In the genomic region with DNA sequence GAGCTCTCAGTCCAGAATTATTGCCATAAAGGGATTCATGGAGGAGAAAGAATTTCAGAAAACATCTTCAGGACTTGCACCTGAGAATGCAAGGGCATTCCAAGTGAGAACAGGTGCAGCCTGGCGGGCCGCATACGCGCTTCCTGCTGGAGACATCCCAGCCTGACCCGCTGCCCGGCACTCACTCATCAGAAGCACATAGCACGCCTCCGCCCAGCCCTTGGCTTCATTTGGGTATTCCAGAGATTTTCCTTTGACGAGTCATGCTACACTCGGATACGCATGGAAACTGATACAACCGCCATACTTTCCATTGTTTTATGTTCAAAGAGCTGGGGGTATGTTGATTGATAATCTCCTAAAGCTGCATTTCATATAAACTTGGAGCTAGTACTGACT, we compare ENCODE assay signal across 21 cellular contexts.
DNase-seq lines count a peak whose midpoint lies in the region; ATAC-seq and TF ChIP-seq lines count a peak whose summit lies in the region.
"Had no signal": no experiment of that assay in that cellular context is flagged by ENCODE, and none has a peak within 500 bp of the region (broad histone marks: within the 10 kb centered on the region; RNA-seq: fewer than 3 reads in every experiment).

No MANE protein-coding gene starts in this region.

- no peak overlapping the region for H2AK9ac ChIP-seq in IMR-90 (replicated peaks; ENCODE audit: low read depth, low read length, poor library complexity)

- H3K18ac ChIP-seq in IMR-90 (ENCODE audit: low read depth, low read length) (no peak overlapping the region), neuronal stem cell (ENCODE audit: low read length) (peak overlapping the region; percentile 49)

- H4K20me1 ChIP-seq in IMR-90 (ENCODE audit: insufficient read depth, low read length), result no peaks in the 10 kb centered on the region

- no peak overlapping the region for H2BK120ac ChIP-seq in IMR-90 (ENCODE audit: low read depth, low read length)
- H2BK120ac ChIP-seq in neuronal stem cell (ENCODE audit: low read depth, low read length), result no peak overlapping the region

- H3K27me3 ChIP-seq in IMR-90 (ENCODE audit: control insufficient read depth, insufficient read depth, low read length), result peaks cover 11% of the 10 kb centered on the region
- no peaks in the 10 kb centered on the region for H3K27me3 ChIP-seq in neuronal stem cell (ENCODE audit: control insufficient read depth in 3 of 3, insufficient read depth in 3 of 3, low read depth in 1 of 3, low read length in 3 of 3)
- H3K27me3 ChIP-seq: SJSA1, uterus had no signal

- dilution Hi-C loops in IMR-90 (cut with HindIII; ENCODE audit: low sequenced_read_pairs, unreplicated experiment), result no loop called here

- TF ChIP-seq RAD21 in IMR-90 (IDR thresholded peaks at IDR 0.05; ENCODE audit: low read length), result no peak

- H3K23ac ChIP-seq in IMR-90 (ENCODE audit: low read depth, low read length) (no peak overlapping the region), neuronal stem cell (ENCODE audit: low read depth, low read length, poor library complexity) (no peak overlapping the region)

- H3K4me3 Mint-ChIP-seq in activated CD4-positive, alpha-beta memory T cell treated with anti-CD3 and anti-CD28 coated beads for 36 hours, result no peak overlapping the region
- H3K4me3 Mint-ChIP-seq in activated CD4-positive, alpha-beta memory T cell treated with anti-CD3 and anti-CD28 coated beads, Interleukin-2, amount 10 ng/mL, durations not matched to agents 7 days and 5 days, result no peak overlapping the region
- H3K4me3 Mint-ChIP-seq in activated CD4-positive, alpha-beta T cell treated with anti-CD3 and anti-CD28 coated beads, Interleukin-2, amount 10 ng/mL, durations not matched to agents 24 days and 14 days, result no peak overlapping the region
- H3K4me3 Mint-ChIP-seq: nephron had no signal

- H3K9me3 ChIP-seq in IMR-90 (ENCODE audit: control insufficient read depth, insufficient read depth, low read length) (no peaks in the 10 kb centered on the region), neuronal stem cell (replicated peaks in 1 of 2; ENCODE audit: control insufficient read depth in 2 of 2, insufficient read depth in 1 of 2, low read depth in 1 of 2, low read length in 2 of 2) (peaks cover 0 to 5% of the 10 kb centered on the region in 2 donors)
- H3K9me3 ChIP-seq: lower lobe of right lung, SJSA1, stomach, uterus had no signal

- no peak overlapping the region for H2BK20ac ChIP-seq in IMR-90 (ENCODE audit: low read depth, low read length)

- no peak overlapping the region for H3K4ac ChIP-seq in IMR-90 (ENCODE audit: low read depth, low read length)
- no peak overlapping the region for H3K4ac ChIP-seq in neuronal stem cell (ENCODE audit: low read length)

- H3K14ac ChIP-seq in IMR-90 (replicated peaks; ENCODE audit: low read depth, low read length) (no peak overlapping the region), neuronal stem cell (ENCODE audit: low read length) (no peak overlapping the region)

- peak overlapping the region; percentile 58 for H3K27ac Mint-ChIP-seq in activated CD4-positive, alpha-beta memory T cell treated with anti-CD3 and anti-CD28 coated beads for 36 hours
- H3K27ac Mint-ChIP-seq in activated CD4-positive, alpha-beta memory T cell treated with anti-CD3 and anti-CD28 coated beads, Interleukin-2, amount 10 ng/mL, durations not matched to agents 7 days and 5 days, result no peak overlapping the region
- no peak overlapping the region for H3K27ac Mint-ChIP-seq in activated CD4-positive, alpha-beta T cell treated with anti-CD3 and anti-CD28 coated beads, Interleukin-2, amount 10 ng/mL, durations not matched to agents 24 days and 14 days
- H3K27ac Mint-ChIP-seq: CD4-positive, CD25-positive, alpha-beta regulatory T cell had no signal

- H3K36me3 Mint-ChIP-seq in activated CD4-positive, alpha-beta memory T cell treated with anti-CD3 and anti-CD28 coated beads for 36 hours, result no peaks in the 10 kb centered on the region
- H3K36me3 Mint-ChIP-seq in activated CD4-positive, alpha-beta memory T cell treated with anti-CD3 and anti-CD28 coated beads, Interleukin-2, amount 10 ng/mL, durations not matched to agents 7 days and 5 days (ENCODE audit: low read depth), result peaks cover 18% of the 10 kb centered on the region
- no peaks in the 10 kb centered on the region for H3K36me3 Mint-ChIP-seq in activated CD4-positive, alpha-beta T cell treated with anti-CD3 and anti-CD28 coated beads, Interleukin-2, amount 10 ng/mL, durations not matched to agents 24 days and 14 days (ENCODE audit: low read depth)
- H3K36me3 Mint-ChIP-seq: CD4-positive, CD25-positive, alpha-beta regulatory T cell had no signal

- H3K4me1 ChIP-seq in IMR-90 (ENCODE audit: control insufficient read depth, insufficient read depth, low read length) (no peaks in the 10 kb centered on the region), neuronal stem cell (ENCODE audit: control insufficient read depth in 2 of 2, insufficient read depth in 1 of 2, low read depth in 1 of 2, low read length in 2 of 2) (peaks cover 0 to 1% of the 10 kb centered on the region in 2 donors)
- H3K4me1 ChIP-seq: SJSA1 had no signal

- H2AFZ ChIP-seq in IMR-90 (replicated peaks; ENCODE audit: low read length, poor library complexity) (peak overlapping the region; percentile 26), neuronal stem cell (ENCODE audit: low read length) (no peak overlapping the region)

- H2BK15ac ChIP-seq in IMR-90 (ENCODE audit: low read depth, low read length) (no peak overlapping the region), neuronal stem cell (ENCODE audit: low read length) (no peak overlapping the region)

- BruUV-seq in IMR-90 (replicated peaks; lab: Mats Ljungman, UMichigan), result no TSS peak

- H3K56ac ChIP-seq in IMR-90 (ENCODE audit: extremely low read depth, insufficient read depth, low read length), result no peak overlapping the region

- CTCF ChIA-PET in activated CD4-positive, alpha-beta memory T cell treated with anti-CD3 and anti-CD28 coated beads for 36 hours (lab: Charles Lee), result interaction anchor here (0.9 kb wide), 1 partner anchor 91 kb away, joined by 4 read pairs; no protein-coding TSS in a partner anchor
- CTCF ChIA-PET in activated CD4-positive, alpha-beta memory T cell treated with anti-CD3 and anti-CD28 coated beads, Interleukin-2, amount 10 ng/mL, durations not matched to agents 7 days and 5 days (lab: Charles Lee), result interaction anchor here (1.2 to 1.5 kb wide), 2 partner anchors 91 to 728 kb away, joined by 3 read pairs; no protein-coding TSS in a partner anchor
- CTCF ChIA-PET in IMR-90 (lab: Yijun Ruan, JAX), result no interaction called here

- no peaks in the 10 kb centered on the region for H3K9me1 ChIP-seq in IMR-90 (ENCODE audit: insufficient read depth, low read length)

- H3K4me1 Mint-ChIP-seq in activated CD4-positive, alpha-beta memory T cell treated with anti-CD3 and anti-CD28 coated beads for 36 hours (ENCODE audit: low read depth), result peaks cover 43% of the 10 kb centered on the region
- H3K4me1 Mint-ChIP-seq in activated CD4-positive, alpha-beta memory T cell treated with anti-CD3 and anti-CD28 coated beads, Interleukin-2, amount 10 ng/mL, durations not matched to agents 7 days and 5 days, result peaks cover 50% of the 10 kb centered on the region
- H3K4me1 Mint-ChIP-seq in activated CD4-positive, alpha-beta T cell treated with anti-CD3 and anti-CD28 coated beads, Interleukin-2, amount 10 ng/mL, durations not matched to agents 24 days and 14 days, result peaks cover 39% of the 10 kb centered on the region

- H4K8ac ChIP-seq in IMR-90 (ENCODE audit: low read depth in 2 of 2, low read length in 2 of 2) (no peak overlapping the region), neuronal stem cell (ENCODE audit: low read depth, low read length) (no peak overlapping the region)

- no peak for TF ChIP-seq POLR2A in IMR-90 (IDR thresholded peaks at IDR 0.05; ENCODE audit: low read depth, low read length)

- ATAC-seq in IMR-90 (ENCODE audit: low read depth) (no peak), GM21737 (IDR thresholded peaks at IDR 0.05; ENCODE audit: unreplicated experiment) (no peak)

- POLR2A ChIA-PET in activated CD4-positive, alpha-beta memory T cell treated with anti-CD3 and anti-CD28 coated beads for 36 hours (lab: Charles Lee), result interaction anchor here (0.8 to 2.2 kb wide), 6 partner anchors 15 to 229 kb away, joined by 3 to 12 read pairs (median 4); no protein-coding TSS in a partner anchor
- POLR2A ChIA-PET in activated CD4-positive, alpha-beta memory T cell treated with anti-CD3 and anti-CD28 coated beads, Interleukin-2, amount 10 ng/mL, durations not matched to agents 7 days and 5 days (lab: Charles Lee), result interaction anchor here (0.8 to 5.1 kb wide), 6 partner anchors 22 to 228 kb away, joined by 3 to 29 read pairs (median 4); a partner anchor contains a TSS
- POLR2A ChIA-PET in IMR-90 (lab: Charles Lee; ENCODE audit: unreplicated experiment), result no interaction called here

- H3K9ac ChIP-seq in IMR-90 (ENCODE audit: low read depth, low read length) (no peak overlapping the region), neuronal stem cell (ENCODE audit: low read depth, low read length, poor library complexity) (no peak overlapping the region)

- intact Hi-C loops in activated CD4-positive, alpha-beta memory T cell treated with anti-CD3 and anti-CD28 coated beads for 36 hours (cut with micrococcal nuclease), result no loop called here
- intact Hi-C loops in IMR-90 (cut with micrococcal nuclease), result no loop called here
- intact Hi-C loops in activated CD4-positive, alpha-beta T cell treated with anti-CD3 and anti-CD28 coated beads, Interleukin-2, amount 10 ng/mL, durations not matched to agents 24 days and 14 days (cut with micrococcal nuclease), result no loop called here

- H3K27ac ChIP-seq in IMR-90 (ENCODE audit: insufficient read depth, low read length) (no peak overlapping the region), neuronal stem cell (replicated peaks; ENCODE audit: low read length) (no peak overlapping the region)
- H3K27ac ChIP-seq: HL-60, lower lobe of right lung, SJSA1, stomach, uterus had no signal

- DNase-seq in activated CD4-positive, alpha-beta memory T cell treated with anti-CD3 and anti-CD28 coated beads for 36 hours, result no peak
- no peak for DNase-seq in activated CD4-positive, alpha-beta memory T cell treated with anti-CD3 and anti-CD28 coated beads, Interleukin-2, amount 10 ng/mL, durations not matched to agents 7 days and 5 days
- peak; percentile 8 for DNase-seq in IMR-90
- peak; percentile 84 for DNase-seq in cerebellum (ENCODE audit: low spot score)
- no peak for DNase-seq in neuronal stem cell (ENCODE audit: low spot score)
- DNase-seq in activated CD4-positive, alpha-beta T cell treated with anti-CD3 and anti-CD28 coated beads, Interleukin-2, amount 10 ng/mL, durations not matched to agents 24 days and 14 days, result no peak
- no peak for DNase-seq in SKM-1 (lab: John Stamatoyannopoulos, UW; ENCODE audit: unreplicated experiment)
- DNase-seq: activated CD4-positive, CD25-positive, alpha-beta regulatory T cell treated with anti-CD3 and anti-CD28 coated beads, Interleukin-2, amount 50 U/mL, for 72 hours; DND-41; foreskin melanocyte; KBM-7; lower lobe of right lung; NCI-H1436 treated with DMSO at 0.1 percent for 48 hours; NCI-H446; stomach; uterus had no signal

- no peak overlapping the region for H2BK5ac ChIP-seq in IMR-90 (ENCODE audit: low read depth, low read length, poor library complexity, severe bottlenecking)
- H2BK5ac ChIP-seq in neuronal stem cell (ENCODE audit: low read length), result no peak overlapping the region

- H3K27me3 Mint-ChIP-seq in activated CD4-positive, alpha-beta memory T cell treated with anti-CD3 and anti-CD28 coated beads for 36 hours, result no peaks in the 10 kb centered on the region
- no peaks in the 10 kb centered on the region for H3K27me3 Mint-ChIP-seq in activated CD4-positive, alpha-beta memory T cell treated with anti-CD3 and anti-CD28 coated beads, Interleukin-2, amount 10 ng/mL, durations not matched to agents 7 days and 5 days
- peaks cover 15% of the 10 kb centered on the region for H3K27me3 Mint-ChIP-seq in activated CD4-positive, alpha-beta T cell treated with anti-CD3 and anti-CD28 coated beads, Interleukin-2, amount 10 ng/mL, durations not matched to agents 24 days and 14 days
- H3K27me3 Mint-ChIP-seq: CD4-positive, CD25-positive, alpha-beta regulatory T cell had no signal

- WGBS in IMR-90 (ENCODE audit: extremely low coverage in 2 of 2, insufficient read length in 1 of 2), 2 experiments, result 95% methylated on average over 4 of the region's 12 CpGs; no CpG with 5 or more reads in 1 of the 2 experiments
- no CpG with 5 or more reads among the region's 12 CpGs for WGBS in neuronal stem cell (ENCODE audit: extremely low coverage in 2 of 2, insufficient read length in 2 of 2, insufficient replicate concordance in 1 of 2), 2 donors

- no peak for TF ChIP-seq CTCF in IMR-90 (conservative IDR thresholded peaks at IDR 0.05; ENCODE audit: low read depth, low read length)

- in situ Hi-C loops in IMR-90 (cut with MboI; ENCODE audit: low sequenced_read_pairs), result no loop called here

- H3K36me3 ChIP-seq in IMR-90 (ENCODE audit: control insufficient read depth, insufficient read depth, low read length) (no peaks in the 10 kb centered on the region), neuronal stem cell (replicated peaks in 1 of 2; ENCODE audit: control insufficient read depth in 2 of 2, insufficient read depth in 2 of 2, low read length in 2 of 2) (no peaks in the 10 kb centered on the region)
- H3K36me3 ChIP-seq: lower lobe of right lung, SJSA1, stomach, uterus had no signal

- no peak overlapping the region for H3K4me3 ChIP-seq in IMR-90 (ENCODE audit: insufficient read depth, low read depth, low read length)
- no peak overlapping the region for H3K4me3 ChIP-seq in neuronal stem cell (ENCODE audit: low read length in 2 of 2)
- H3K4me3 ChIP-seq: lower lobe of right lung, SJSA1, stomach, uterus had no signal

- H3K79me1 ChIP-seq in IMR-90 (ENCODE audit: low read depth in 1 of 2, low read length in 2 of 2) (no peaks in the 10 kb centered on the region), neuronal stem cell (ENCODE audit: low read depth, low read length) (no peaks in the 10 kb centered on the region)

- H4K5ac ChIP-seq in IMR-90 (ENCODE audit: low read depth, low read length), result no peak overlapping the region

- H2AK5ac ChIP-seq in IMR-90 (ENCODE audit: low read depth, low read length) (no peak overlapping the region), neuronal stem cell (ENCODE audit: low read depth, low read length) (peak overlapping the region; percentile 49)

- no peak overlapping the region for H2BK12ac ChIP-seq in neuronal stem cell (ENCODE audit: low read length)

- no peaks in the 10 kb centered on the region for H3K9me3 Mint-ChIP-seq in activated CD4-positive, alpha-beta memory T cell treated with anti-CD3 and anti-CD28 coated beads for 36 hours
- peaks cover 4% of the 10 kb centered on the region for H3K9me3 Mint-ChIP-seq in activated CD4-positive, alpha-beta memory T cell treated with anti-CD3 and anti-CD28 coated beads, Interleukin-2, amount 10 ng/mL, durations not matched to agents 7 days and 5 days
- H3K9me3 Mint-ChIP-seq in activated CD4-positive, alpha-beta T cell treated with anti-CD3 and anti-CD28 coated beads, Interleukin-2, amount 10 ng/mL, durations not matched to agents 24 days and 14 days, result peaks cover 4% of the 10 kb centered on the region
- H3K9me3 Mint-ChIP-seq: CD4-positive, CD25-positive, alpha-beta regulatory T cell had no signal

- no peak overlapping the region for H4K91ac ChIP-seq in IMR-90 (ENCODE audit: insufficient read depth, low read depth, low read length)
- H4K91ac ChIP-seq in neuronal stem cell (ENCODE audit: low read depth, low read length, poor library complexity), result no peak overlapping the region

- H3K4me2 ChIP-seq in IMR-90 (ENCODE audit: low read depth, low read length) (no peak overlapping the region), neuronal stem cell (ENCODE audit: insufficient read depth, low read length, poor library complexity, severe bottlenecking) (no peak overlapping the region)

Comparison
In these comparisons a context has a peak if more than half of its experiments do, and no peak if none do; other contexts are left out.
1. DNase-seq: peak in IMR-90 (single experiment) and cerebellum (single experiment); none in activated CD4-positive, alpha-beta memory T cell treated with anti-CD3 and anti-CD28 coated beads for 36 hours (single experiment), activated CD4-positive, alpha-beta memory T cell treated with anti-CD3 and anti-CD28 coated beads, Interleukin-2, amount 10 ng/mL, durations not matched to agents 7 days and 5 days (single experiment), neuronal stem cell (single experiment), activated CD4-positive, alpha-beta T cell treated with anti-CD3 and anti-CD28 coated beads, Interleukin-2, amount 10 ng/mL, durations not matched to agents 24 days and 14 days (single experiment) and SKM-1 (single experiment).